In genomic region chr11:36744375-36745168, GRCh38 we compare ENCODE assay signal across 8 cellular contexts.
DNase-seq lines count a peak whose midpoint lies in the region; ATAC-seq, FAIRE-seq and TF ChIP-seq lines count a peak whose summit lies in the region.

No MANE protein-coding gene starts in this region.

- no CpG with 5 or more reads among the region's 11 CpGs for WGBS in IMR-90 (ENCODE audit: extremely low coverage in 2 of 2, insufficient read length in 1 of 2), 2 experiments
- WGBS in psoas muscle, 3 donors: 29 to 35% (median 31%) methylated on average over 11 of the region's 11 CpGs

- TF ChIP-seq RAD21 in IMR-90 (IDR thresholded peaks at IDR 0.05; ENCODE audit: low read length): no peak

- no peak overlapping the region for H2AK5ac ChIP-seq in IMR-90 (ENCODE audit: low read depth, low read length)

- H2BK120ac ChIP-seq in IMR-90 (ENCODE audit: low read depth, low read length): no peak overlapping the region

- H3K4me1 ChIP-seq in IMR-90 (ENCODE audit: control insufficient read depth, insufficient read depth, low read length) (no peaks in the 10 kb centered on the region), cardiac muscle cell (ENCODE audit: low read depth) (no peaks in the 10 kb centered on the region), psoas muscle (no peaks in the 10 kb centered on the region)

- TF ChIP-seq POLR2A in IMR-90 (IDR thresholded peaks at IDR 0.05; ENCODE audit: low read depth, low read length) (no peak), GM12891 (IDR thresholded peaks at IDR 0.05; ENCODE audit: low read depth, low read length) (no peak)

- H2BK20ac ChIP-seq in IMR-90 (ENCODE audit: low read depth, low read length): no peak overlapping the region

- no peaks in the 10 kb centered on the region for H4K20me1 ChIP-seq in IMR-90 (ENCODE audit: insufficient read depth, low read length)

- H3K9me3 ChIP-seq in IMR-90 (ENCODE audit: control insufficient read depth, insufficient read depth, low read length) (no peaks in the 10 kb centered on the region), cardiac muscle cell (ENCODE audit: low read depth) (no peaks in the 10 kb centered on the region), psoas muscle (no peaks in the 10 kb centered on the region)

- no peak overlapping the region for H4K91ac ChIP-seq in IMR-90 (ENCODE audit: insufficient read depth, low read depth, low read length)

- H3K4me3 ChIP-seq in GM12864 (ENCODE audit: low read depth, low read length): no peak overlapping the region
- no peak overlapping the region for H3K4me3 ChIP-seq in IMR-90 (ENCODE audit: insufficient read depth, low read depth, low read length)
- H3K4me3 ChIP-seq in cardiac muscle cell: no peak overlapping the region
- no peak overlapping the region for H3K4me3 ChIP-seq in psoas muscle

- H3K36me3 Mint-ChIP-seq in activated naive CD4-positive, alpha-beta T cell treated with anti-CD3 and anti-CD28 coated beads, Interleukin-2, amount 10 ng/mL, durations not matched to agents 7 days and 5 days: no peaks in the 10 kb centered on the region

- no peaks in the 10 kb centered on the region for H3K9me3 Mint-ChIP-seq in activated naive CD4-positive, alpha-beta T cell treated with anti-CD3 and anti-CD28 coated beads, Interleukin-2, amount 10 ng/mL, durations not matched to agents 7 days and 5 days

- peak; percentile 83 for TF ChIP-seq CTCF in GM12864 (IDR thresholded peaks at IDR 0.05; ENCODE audit: low read depth, low read length, missing control alignments)
- peak; percentile 71 for TF ChIP-seq CTCF in IMR-90 (conservative IDR thresholded peaks at IDR 0.05; ENCODE audit: low read depth, low read length)
- TF ChIP-seq CTCF in cardiac muscle cell (IDR thresholded peaks at IDR 0.05; ENCODE audit: low read depth, low read length): peak; percentile 87
- TF ChIP-seq CTCF in psoas muscle (IDR thresholded peaks at IDR 0.05): peak; percentile 59

- no peak for DNase-seq in GM12864 (ENCODE audit: low read depth)
- DNase-seq in IMR-90: peak; percentile 66
- peak; percentile 72 for DNase-seq in SHP77 treated with DMSO at 0.1 percent for 48 hours (lab: John Stamatoyannopoulos, UW)
- DNase-seq in activated naive CD4-positive, alpha-beta T cell treated with anti-CD3 and anti-CD28 coated beads, Interleukin-2, amount 10 ng/mL, durations not matched to agents 7 days and 5 days: peak; percentile 73
- peak; percentile 73 to 81 for DNase-seq in cardiac muscle cell (ENCODE audit: low read depth in 1 of 2, low spot score in 1 of 2)
- DNase-seq in psoas muscle: peak; percentile 68 to 76
- no peak for DNase-seq in GM12891 (ENCODE audit: insufficient read length, low spot score)
- DNase-seq in DMS79 (lab: John Stamatoyannopoulos, UW): no peak

- POLR2A ChIA-PET in IMR-90 (lab: Charles Lee; ENCODE audit: unreplicated experiment): no interaction called here

- H3K27me3 ChIP-seq in IMR-90 (ENCODE audit: control insufficient read depth, insufficient read depth, low read length) (peaks cover 2% of the 10 kb centered on the region; the same call in 1 of the 2 replicates), cardiac muscle cell (no peaks in the 10 kb centered on the region), psoas muscle (ENCODE audit: insufficient read depth in 3 of 3, low read length in 2 of 3) (no peaks in the 10 kb centered on the region)

- H2AFZ ChIP-seq in IMR-90 (replicated peaks; ENCODE audit: low read length, poor library complexity): peak overlapping the region; percentile 27

- no peak overlapping the region for H4K5ac ChIP-seq in IMR-90 (ENCODE audit: low read depth, low read length)

- no peak overlapping the region for H3K14ac ChIP-seq in IMR-90 (replicated peaks; ENCODE audit: low read depth, low read length)

- H3K56ac ChIP-seq in IMR-90 (ENCODE audit: extremely low read depth, insufficient read depth, low read length): no peak overlapping the region

- H3K27ac ChIP-seq in IMR-90 (ENCODE audit: insufficient read depth, low read length): no peak overlapping the region
- H3K27ac ChIP-seq in cardiac muscle cell: no peak overlapping the region
- H3K27ac ChIP-seq in psoas muscle: no peak overlapping the region

- no peak overlapping the region for H3K4ac ChIP-seq in IMR-90 (ENCODE audit: low read depth, low read length)

- H3K9me1 ChIP-seq in IMR-90 (ENCODE audit: insufficient read depth, low read length): no peaks in the 10 kb centered on the region

- no peak overlapping the region for H3K27ac Mint-ChIP-seq in activated naive CD4-positive, alpha-beta T cell treated with anti-CD3 and anti-CD28 coated beads, Interleukin-2, amount 10 ng/mL, durations not matched to agents 7 days and 5 days

- no peaks in the 10 kb centered on the region for H3K4me1 Mint-ChIP-seq in activated naive CD4-positive, alpha-beta T cell treated with anti-CD3 and anti-CD28 coated beads, Interleukin-2, amount 10 ng/mL, durations not matched to agents 7 days and 5 days

- H3K36me3 ChIP-seq in IMR-90 (ENCODE audit: control insufficient read depth, insufficient read depth, low read length) (no peaks in the 10 kb centered on the region), cardiac muscle cell (no peaks in the 10 kb centered on the region), psoas muscle (ENCODE audit: insufficient read depth in 1 of 2, low read depth in 1 of 2) (no peaks in the 10 kb centered on the region)

- H2AK9ac ChIP-seq in IMR-90 (replicated peaks; ENCODE audit: low read depth, low read length, poor library complexity): no peak overlapping the region

- CTCF ChIA-PET in IMR-90 (lab: Yijun Ruan, JAX): interaction anchor here (1.5 to 1.8 kb wide), 2 partner anchors 42 to 180 kb away, joined by 4 to 5 read pairs; no protein-coding TSS in a partner anchor
- CTCF ChIA-PET in activated naive CD4-positive, alpha-beta T cell treated with anti-CD3 and anti-CD28 coated beads, Interleukin-2, amount 10 ng/mL, durations not matched to agents 7 days and 5 days (lab: Charles Lee): interaction anchor here (1.2 to 10.2 kb wide), 5 partner anchors 10 to 181 kb away, joined by 3 to 204 read pairs (median 21); partner anchors contain the start of gene RAG1

- no peak overlapping the region for H2BK15ac ChIP-seq in IMR-90 (ENCODE audit: low read depth, low read length)

- H3K4me2 ChIP-seq in IMR-90 (ENCODE audit: low read depth, low read length): no peak overlapping the region

- ATAC-seq in IMR-90 (ENCODE audit: low read depth) (peak; percentile 55; the same call in 1 of the 2 replicates), psoas muscle (peak; percentile 47 to 80 (median 65))

- no peak overlapping the region for H3K9ac ChIP-seq in IMR-90 (ENCODE audit: low read depth, low read length)

- no peak overlapping the region for H2BK5ac ChIP-seq in IMR-90 (ENCODE audit: low read depth, low read length, poor library complexity, severe bottlenecking)

- no peak overlapping the region for H3K18ac ChIP-seq in IMR-90 (ENCODE audit: low read depth, low read length)

- H3K23ac ChIP-seq in IMR-90 (ENCODE audit: low read depth, low read length): no peak overlapping the region

- in situ Hi-C loops in IMR-90 (cut with MboI; ENCODE audit: low sequenced_read_pairs): loop anchor here (5.0 kb wide), 2 partner anchors 42 to 182 kb away; no protein-coding TSS in a partner anchor

- H3K27me3 Mint-ChIP-seq in activated naive CD4-positive, alpha-beta T cell treated with anti-CD3 and anti-CD28 coated beads, Interleukin-2, amount 10 ng/mL, durations not matched to agents 7 days and 5 days: peaks cover 21% of the 10 kb centered on the region

- no peaks in the 10 kb centered on the region for H3K79me1 ChIP-seq in IMR-90 (ENCODE audit: low read depth in 1 of 2, low read length in 2 of 2)

- intact Hi-C loops in IMR-90 (cut with micrococcal nuclease) (no loop called here), psoas muscle (cut with DNase I) (loop anchor here (5.0 kb wide), 1 partner anchor 182 kb away; no protein-coding TSS in a partner anchor)

- H4K8ac ChIP-seq in IMR-90 (ENCODE audit: low read depth in 2 of 2, low read length in 2 of 2): no peak overlapping the region

- no TSS peak for BruUV-seq in IMR-90 (replicated peaks; lab: Mats Ljungman, UMichigan)

- FAIRE-seq in GM12891 (lab: Jason Lieb, UNC): no peak

- no peak overlapping the region for H3K4me3 Mint-ChIP-seq in activated naive CD4-positive, alpha-beta T cell treated with anti-CD3 and anti-CD28 coated beads, Interleukin-2, amount 10 ng/mL, durations not matched to agents 7 days and 5 days

- dilution Hi-C loops in IMR-90 (cut with HindIII; ENCODE audit: low sequenced_read_pairs, unreplicated experiment): no loop called here

TF ChIP-seq in IMR-90, 13 proteins besides CTCF, POLR2A, EP300 and RAD21 (continues in another document):
- TF ChIP-seq MAFK (IDR thresholded peaks at IDR 0.05; ENCODE audit: low read depth, low read length) (no peak), CHD1 (IDR thresholded peaks at IDR 0.05; ENCODE audit: low read depth, low read length) (no peak), ELK1 (IDR thresholded peaks at IDR 0.05; ENCODE audit: borderline replicate concordance, low read depth, low read length) (no peak), CEBPB (IDR thresholded peaks at IDR 0.05; ENCODE audit: low read depth, low read length) (no peak), MXI1 (IDR thresholded peaks at IDR 0.05; ENCODE audit: borderline replicate concordance, low read depth, low read length) (no peak)

TF ChIP-seq in GM12891, 5 proteins besides CTCF, POLR2A, EP300 and RAD21:
- no peak for TF ChIP-seq TAF1 (IDR thresholded peaks at IDR 0.05; ENCODE audit: low read depth, low read length)

Comparison
In these comparisons a context has a peak if more than half of its experiments do, and no peak if none do; other contexts are left out.
1. DNase-seq: peak in IMR-90 (single experiment), SHP77 treated with DMSO at 0.1 percent for 48 hours (single experiment), activated naive CD4-positive, alpha-beta T cell treated with anti-CD3 and anti-CD28 coated beads, Interleukin-2, amount 10 ng/mL, durations not matched to agents 7 days and 5 days (single experiment), cardiac muscle cell (2 of 2) and psoas muscle (2 of 2); none in GM12864 (single experiment), GM12891 (single experiment) and DMS79 (single experiment).
2. Peak in every context shown above with its lines, with median percentiles within 50 percentile points of each other: CTCF ChIP-seq.